Comparison of ENCODE assay signal across 8 cellular contexts in the genomic region with DNA sequence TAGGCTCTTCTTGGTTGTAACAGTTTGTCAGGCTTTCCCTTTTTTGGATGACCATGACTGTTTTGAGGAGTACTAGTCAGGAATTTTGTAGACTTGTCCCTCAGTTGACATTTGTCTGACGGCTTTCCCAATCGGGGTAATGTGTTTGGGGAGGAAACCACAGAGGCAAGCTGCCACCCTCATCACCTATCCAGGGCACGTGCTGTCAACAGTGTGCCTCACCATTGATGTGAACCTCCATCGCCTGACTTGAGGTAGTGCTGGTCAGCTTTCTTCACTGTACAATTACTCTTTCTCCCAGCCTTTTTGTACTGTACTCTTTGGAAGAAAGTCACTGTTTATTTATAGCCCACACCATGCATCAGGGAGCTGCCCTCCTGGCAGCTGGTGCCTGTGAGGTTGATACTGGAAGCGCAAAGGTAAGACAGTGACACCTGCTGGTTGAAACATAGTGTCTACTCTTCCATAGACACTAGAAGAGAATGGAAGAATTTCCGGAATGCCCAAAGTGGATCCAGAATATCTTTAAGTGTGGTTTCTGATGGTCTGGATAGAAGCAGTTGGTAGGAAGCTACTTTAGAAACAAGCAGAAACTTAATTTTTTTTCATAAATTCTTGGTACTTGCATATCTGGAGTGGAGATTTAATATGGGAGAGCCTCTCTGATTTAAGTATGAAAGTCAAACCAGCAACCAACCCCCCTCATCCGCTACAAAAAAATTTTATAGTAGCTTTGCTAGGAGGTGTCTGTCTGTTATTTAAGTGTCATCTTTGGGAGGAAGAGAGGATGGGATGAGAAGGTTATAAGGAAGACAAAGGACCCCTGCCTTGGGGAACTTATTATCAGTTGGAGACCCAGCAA.
DNase-seq lines count a peak whose midpoint lies in the region; ATAC-seq, FAIRE-seq and TF ChIP-seq lines count a peak whose summit lies in the region.

No MANE protein-coding gene starts in this region.

- H3K36me3 ChIP-seq in MM.1S (replicated peaks; ENCODE audit: insufficient read depth, low read length) (no peaks in the 10 kb centered on the region), pancreas (no peaks in the 10 kb centered on the region)

- no peaks in the 10 kb centered on the region for H3K27me3 ChIP-seq in MM.1S (replicated peaks; ENCODE audit: insufficient read depth, low read length)
- H3K27me3 ChIP-seq in pancreas = no peaks in the 10 kb centered on the region

- ATAC-seq in GM19455 (IDR thresholded peaks at IDR 0.05; ENCODE audit: unreplicated experiment) = peak; percentile 63
- peak; percentile 86 to 96 (median 94) for ATAC-seq in pancreas
- ATAC-seq in HG03135 (IDR thresholded peaks at IDR 0.05; ENCODE audit: unreplicated experiment) = no peak
- no peak for ATAC-seq in HG02610 (IDR thresholded peaks at IDR 0.05; ENCODE audit: unreplicated experiment)

- intact Hi-C loops in pancreas (cut with DNase I) = no loop called here

- TF ChIP-seq CTCF in D721Med (IDR thresholded peaks at IDR 0.05; ENCODE audit: insufficient read depth, missing control alignments) (peak; percentile 56), MM.1S (IDR thresholded peaks at IDR 0.05; ENCODE audit: low read length) (peak; percentile 85), fibroblast of pulmonary artery (IDR thresholded peaks at IDR 0.05; ENCODE audit: low read length, missing control alignments) (peak; percentile 74), pancreas (IDR thresholded peaks at IDR 0.05) (peak; percentile 48 to 60 (median 52))

- DNase-seq in D721Med (ENCODE audit: insufficient read length, low spot score) = peak; percentile 43
- peak; percentile 48 for DNase-seq in MM.1S
- DNase-seq in SK-MEL-5 (ENCODE audit: low read depth, low spot score) = peak; percentile 75
- peak; percentile 84 for DNase-seq in fibroblast of pulmonary artery (ENCODE audit: low read depth)
- DNase-seq in pancreas = peak in 3 of 6 donors; percentile 27 to 35 (median 28)

- H3K27ac ChIP-seq in MM.1S (ENCODE audit: low read length) (no peak overlapping the region), pancreas (no peak overlapping the region)

- H3K9ac ChIP-seq in MM.1S (ENCODE audit: low read length) = no peak overlapping the region

- WGBS in pancreas, 2 donors = 37 to 49% methylated on average over 7 of the region's 7 CpGs

- no peaks in the 10 kb centered on the region for H3F3A ChIP-seq in MM.1S (ENCODE audit: insufficient read depth, low read length)

- H4K20me1 ChIP-seq in MM.1S (ENCODE audit: insufficient read depth, low read length) = no peaks in the 10 kb centered on the region

- H3K9me3 ChIP-seq in MM.1S (replicated peaks; ENCODE audit: insufficient read depth, low read length) (no peaks in the 10 kb centered on the region), pancreas (no peaks in the 10 kb centered on the region)

- no peak overlapping the region for H2AFZ ChIP-seq in MM.1S (ENCODE audit: low read length)

- no peaks in the 10 kb centered on the region for H3K79me2 ChIP-seq in MM.1S (ENCODE audit: low read length)

- H3K4me1 ChIP-seq in MM.1S (ENCODE audit: low read length) = no peaks in the 10 kb centered on the region; the same call in 1 of the 2 replicates
- no peaks in the 10 kb centered on the region for H3K4me1 ChIP-seq in pancreas

- H3K4me3 ChIP-seq in MM.1S (ENCODE audit: low read length) (no peak overlapping the region), fibroblast of pulmonary artery (replicated peaks; ENCODE audit: low read depth, low read length) (no peak overlapping the region), pancreas (no peak overlapping the region)

- FAIRE-seq in D721Med (lab: Jason Lieb, UNC) = peak; percentile 68
- no peak for FAIRE-seq in pancreas (lab: Jason Lieb, UNC)

- no peaks in the 10 kb centered on the region for H3K9me2 ChIP-seq in MM.1S (replicated peaks; ENCODE audit: insufficient read depth, low read length)

- in situ Hi-C loops in SK-MEL-5 (cut with HindIII; ENCODE audit: low pct_unique_long_range_greater_than_20kb, low sequenced_read_pairs) = no loop called here

- no peak overlapping the region for H3K4me2 ChIP-seq in MM.1S (ENCODE audit: low read depth, low read length)

Comparison
In these comparisons a context has a peak if more than half of its experiments do, and no peak if none do; other contexts are left out.
1. ATAC-seq: peak in GM19455 (single experiment) and pancreas (4 of 4); none in HG03135 (single experiment) and HG02610 (single experiment).
2. Peak in every context shown above with its lines, with median percentiles within 50 percentile points of each other: CTCF ChIP-seq.